34 cellular contexts compared by ENCODE assay signal in genomic region chr1:225486856-225487255, GRCh38.
"Had no signal": no experiment of that assay in that cellular context is flagged by ENCODE, and none has a peak within 500 bp of the region (broad histone marks: within the 10 kb centered on the region; RNA-seq: fewer than 3 reads in every experiment).

No MANE protein-coding gene starts in this region.

- H3K9me3 Mint-ChIP-seq: activated CD8-positive, alpha-beta T cell treated with anti-CD3 and anti-CD28 coated beads for 36 hours; activated T-cell treated with anti-CD3 and anti-CD28 coated beads, Interleukin-2, amount 50 U/mL, for 4 hours; activated T-helper 17 cell treated with anti-CD3 and anti-CD28 coated beads, Interleukin-2, amount 50 U/mL, for 72 hours; central memory CD8-positive, alpha-beta T cell; dendritic cell treated with granulocyte-macrophage colony-stimulating factor and Interleukin-4, amounts not matched to agents 40 ng/mL and 50 ng/mL, for 4 days; T-helper 2 cell treated with Interferon-gamma antibody and Interleukin-4, amounts not matched to agents 5 μg/mL and 100 μg/mL, for 36 hours had no signal

- H3K4me3 Mint-ChIP-seq: activated CD4-positive, alpha-beta T cell treated with anti-CD3 and anti-CD28 coated beads for 36 hours; activated CD8-positive, alpha-beta T cell treated with anti-CD3 and anti-CD28 coated beads for 36 hours; activated naive CD8-positive, alpha-beta T cell; activated T-cell treated with anti-CD3 and anti-CD28 coated beads, Interleukin-2, amount 50 U/mL, for 4 hours; activated T-helper 17 cell treated with anti-CD3 and anti-CD28 coated beads, Interleukin-2, amount 50 U/mL, for 72 hours; central memory CD8-positive, alpha-beta T cell; dendritic cell treated with granulocyte-macrophage colony-stimulating factor and Interleukin-4, amounts not matched to agents 40 ng/mL and 50 ng/mL, for 4 days; T-helper 17 cell; T-helper 2 cell treated with Interferon-gamma antibody and Interleukin-4, amounts not matched to agents 5 μg/mL and 100 μg/mL, for 36 hours had no signal

- H3K27me3 ChIP-seq: body of pancreas, breast epithelium, esophagus muscularis mucosa, gastrocnemius medialis, heart left ventricle had no signal

- ATAC-seq: activated CD4-positive, alpha-beta T cell treated with anti-CD3 and anti-CD28 coated beads for 36 hours; activated CD8-positive, alpha-beta T cell treated with anti-CD3 and anti-CD28 coated beads for 36 hours; activated T-cell treated with anti-CD3 and anti-CD28 coated beads, Interleukin-2, amount 50 U/mL, for 4 hours; activated T-helper 17 cell treated with anti-CD3 and anti-CD28 coated beads, Interleukin-2, amount 50 U/mL, for 72 hours; body of pancreas; foreskin keratinocyte; gastrocnemius medialis; heart left ventricle; T-helper 17 cell had no signal

- H3K36me3 Mint-ChIP-seq: activated naive CD8-positive, alpha-beta T cell had no signal

- H3K4me1 ChIP-seq: body of pancreas, breast epithelium, foreskin keratinocyte had no signal

- DNase-seq: activated CD4-positive, alpha-beta T cell treated with anti-CD3 and anti-CD28 coated beads for 36 hours; activated CD4-positive, alpha-beta T cell treated with anti-CD3 and anti-CD28 coated beads, Interleukin-2, amount 50 U/mL, for 1 hour; activated CD4-positive, alpha-beta T cell treated with anti-CD3 and anti-CD28 coated beads, Interleukin-2, amount 50 U/mL, for 48 hours; activated CD4-positive, CD25-positive, alpha-beta regulatory T cell; activated CD4-positive, CD25-positive, alpha-beta regulatory T cell treated with anti-CD3 and anti-CD28 coated beads, Interleukin-2, amount 50 U/mL, for 72 hours; activated CD8-positive, alpha-beta memory T cell treated with anti-CD3 and anti-CD28 coated beads for 24 hours; activated CD8-positive, alpha-beta T cell treated with anti-CD3 and anti-CD28 coated beads for 36 hours; activated effector memory CD4-positive, alpha-beta T cell treated with Interleukin-2 at 50 U/mL for 16 hours; activated gamma-delta T cell treated with Interleukin-2 at 50 U/mL for 16 hours; activated naive CD4-positive, alpha-beta T cell treated with anti-CD3 and anti-CD28 coated beads, Interleukin-2, amount 50 U/mL, for 16 hours; activated naive CD4-positive, alpha-beta T cell treated with Interleukin-2 at 50 U/mL for 16 hours; activated T-cell treated with anti-CD3 and anti-CD28 coated beads, Interleukin-2, amount 50 U/mL, for 4 hours; amniotic stem cell; anterior cingulate cortex; body of pancreas; effector memory CD4-positive, alpha-beta T cell; erythroblast; foreskin keratinocyte; gastrocnemius medialis; glutamatergic neuron; heart left ventricle; T-helper 1 cell; T-helper 17 cell; T1000; WERI-Rb-1 had no signal

- H3K27me3 Mint-ChIP-seq: activated CD4-positive, alpha-beta T cell treated with anti-CD3 and anti-CD28 coated beads for 36 hours; activated CD8-positive, alpha-beta T cell treated with anti-CD3 and anti-CD28 coated beads for 36 hours; activated naive CD8-positive, alpha-beta T cell; dendritic cell treated with granulocyte-macrophage colony-stimulating factor and Interleukin-4, amounts not matched to agents 40 ng/mL and 50 ng/mL, for 4 days had no signal

- H3K9me3 ChIP-seq: body of pancreas, breast epithelium, esophagus muscularis mucosa, gastrocnemius medialis, heart left ventricle had no signal

- H3K27ac Mint-ChIP-seq: activated CD4-positive, alpha-beta T cell treated with anti-CD3 and anti-CD28 coated beads for 36 hours; activated CD8-positive, alpha-beta T cell treated with anti-CD3 and anti-CD28 coated beads for 36 hours; activated naive CD8-positive, alpha-beta T cell; activated T-helper 17 cell treated with anti-CD3 and anti-CD28 coated beads, Interleukin-2, amount 50 U/mL, for 72 hours; dendritic cell treated with granulocyte-macrophage colony-stimulating factor and Interleukin-4, amounts not matched to agents 40 ng/mL and 50 ng/mL, for 4 days; T-helper 17 cell; T-helper 2 cell treated with Interferon-gamma antibody and Interleukin-4, amounts not matched to agents 5 μg/mL and 100 μg/mL, for 36 hours had no signal

- H3K27ac ChIP-seq: body of pancreas, breast epithelium, coronary artery, dorsolateral prefrontal cortex, esophagus muscularis mucosa, foreskin keratinocyte, gastrocnemius medialis, heart left ventricle, WERI-Rb-1 had no signal

- H3K4me1 Mint-ChIP-seq: activated CD4-positive, alpha-beta T cell treated with anti-CD3 and anti-CD28 coated beads for 36 hours; activated T-helper 17 cell treated with anti-CD3 and anti-CD28 coated beads, Interleukin-2, amount 50 U/mL, for 72 hours; central memory CD8-positive, alpha-beta T cell had no signal
